ENCODE assay signal across 1 cellular context in genomic region chr9:123739387-123739786, GRCh38.
TF ChIP-seq lines count a peak whose summit lies in the region.

No MANE protein-coding gene starts in this region.

TF ChIP-seq in HepG2, 621 proteins besides CTCF, POLR2A, EP300 and RAD21 (continued from another document):
- TF ChIP-seq, protein P1, sequence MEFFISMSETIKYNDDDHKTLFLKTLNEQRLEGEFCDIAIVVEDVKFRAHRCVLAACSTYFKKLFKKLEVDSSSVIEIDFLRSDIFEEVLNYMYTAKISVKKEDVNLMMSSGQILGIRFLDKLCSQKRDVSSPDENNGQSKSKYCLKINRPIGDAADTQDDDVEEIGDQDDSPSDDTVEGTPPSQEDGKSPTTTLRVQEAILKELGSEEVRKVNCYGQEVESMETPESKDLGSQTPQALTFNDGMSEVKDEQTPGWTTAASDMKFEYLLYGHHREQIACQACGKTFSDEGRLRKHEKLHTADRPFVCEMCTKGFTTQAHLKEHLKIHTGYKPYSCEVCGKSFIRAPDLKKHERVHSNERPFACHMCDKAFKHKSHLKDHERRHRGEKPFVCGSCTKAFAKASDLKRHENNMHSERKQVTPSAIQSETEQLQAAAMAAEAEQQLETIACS (CRISPR knock-in tag; IDR thresholded peaks at IDR 0.05) = no peak
- TF ChIP-seq PHF8 (CRISPR knock-in tag; IDR thresholded peaks at IDR 0.05) = no peak
